Comparison of ENCODE assay signal across 23 cellular contexts in genomic region chrX:130615941-130616340, GRCh38.
DNase-seq lines count a peak whose midpoint lies in the region; ATAC-seq, FAIRE-seq and TF ChIP-seq lines count a peak whose summit lies in the region.
"Had no signal": no experiment of that assay in that cellular context is flagged by ENCODE, and none has a peak within 500 bp of the region (broad histone marks: within the 10 kb centered on the region; RNA-seq: fewer than 3 reads in every experiment).

No MANE protein-coding gene starts in this region.

- H3K4me1 ChIP-seq in HepG2 (ENCODE audit: insufficient read depth, low read length): no peaks in the 10 kb centered on the region
- H3K4me1 ChIP-seq in right lobe of liver: no peaks in the 10 kb centered on the region
- no peaks in the 10 kb centered on the region for H3K4me1 ChIP-seq in PC-9 (replicated peaks; ENCODE audit: insufficient read depth)
- no peaks in the 10 kb centered on the region for H3K4me1 ChIP-seq in MM.1S (ENCODE audit: low read length)
- H3K4me1 ChIP-seq: BE2C; BLaER1 treated with 17β-estradiol and CSF1 and Interleukin-3, amounts not matched to agents 10 nM and 100 nM had no signal

- intact Hi-C loops in HepG2 (cut with micrococcal nuclease; ENCODE audit: unreplicated experiment): no loop called here
- intact Hi-C loops in right lobe of liver (cut with DNase I): no loop called here
- intact Hi-C loops in PC-9 (cut with micrococcal nuclease; ENCODE audit: unreplicated experiment): no loop called here

- no peaks in the 10 kb centered on the region for H3K79me2 ChIP-seq in HepG2 (ENCODE audit: insufficient read depth, low read length)
- H3K79me2 ChIP-seq in PC-9 (ENCODE audit: low read depth): no peaks in the 10 kb centered on the region
- H3K79me2 ChIP-seq in neural cell (replicated peaks; ENCODE audit: insufficient read depth, low read length): no peaks in the 10 kb centered on the region
- no peaks in the 10 kb centered on the region for H3K79me2 ChIP-seq in MM.1S (ENCODE audit: low read length)

- H3K27me3 ChIP-seq in HepG2 (ENCODE audit: control insufficient read depth in 1 of 2, insufficient read depth in 2 of 2, low read length in 2 of 2) (no peaks in the 10 kb centered on the region; a peak in 1 of 5 replicates), right lobe of liver (no peaks in the 10 kb centered on the region), PC-9 (ENCODE audit: insufficient read depth, low read depth) (no peaks in the 10 kb centered on the region), neural cell (ENCODE audit: insufficient read depth, low read depth, low read length) (no peaks in the 10 kb centered on the region), MM.1S (replicated peaks; ENCODE audit: insufficient read depth, low read length) (no peaks in the 10 kb centered on the region)
- H3K27me3 ChIP-seq: BE2C had no signal

- H3K27ac ChIP-seq in HepG2 (ENCODE audit: extremely low read length, insufficient read depth, low read length): no peak overlapping the region
- no peak overlapping the region for H3K27ac ChIP-seq in right lobe of liver
- no peak overlapping the region for H3K27ac ChIP-seq in PC-9
- peak overlapping the region; percentile 37 for H3K27ac ChIP-seq in neural cell (ENCODE audit: low read length)
- H3K27ac ChIP-seq in MM.1S (ENCODE audit: low read length): no peak overlapping the region
- H3K27ac ChIP-seq: 22Rv1; BLaER1 treated with 17β-estradiol and CSF1 and Interleukin-3, amounts not matched to agents 10 nM and 100 nM; GM23248 had no signal

- DNase-seq in HepG2 (ENCODE audit: low spot score) (peak; percentile 16), right lobe of liver (no peak), NCI-H748 (lab: John Stamatoyannopoulos, UW; ENCODE audit: unreplicated experiment) (peak; percentile 13), PC-9 (no peak), AG20443 (ENCODE audit: low spot score) (no peak), MM.1S (no peak)
- DNase-seq in activated effector memory CD4-positive, alpha-beta T cell treated with Interleukin-2 at 50 U/mL for 16 hours: no peak
- DNase-seq: AML-193; BE2C; CD4-positive, alpha-beta T cell; CD8-positive, alpha-beta memory T cell; DMS79; EL; GM23248; H7; HCEC 1CT had no signal

- no peak for ATAC-seq in HepG2
- ATAC-seq in right lobe of liver: no peak
- ATAC-seq: GM12878 had no signal

- POLR2A ChIA-PET in HepG2 (lab: Yijun Ruan, JAX) (no interaction called here), PC-9 (lab: Charles Lee; ENCODE audit: unreplicated experiment) (no interaction called here)

- in situ Hi-C loops in HepG2 (cut with HindIII; ENCODE audit: extremely low pct_ligation_motif_present, low pct_unique_long_range_greater_than_20kb): no loop called here

- no peaks in the 10 kb centered on the region for H3K36me3 ChIP-seq in HepG2 (replicated peaks in 1 of 2; ENCODE audit: control insufficient read depth in 1 of 2, insufficient read depth in 2 of 2, low read length in 2 of 2)
- no peaks in the 10 kb centered on the region for H3K36me3 ChIP-seq in right lobe of liver
- no peaks in the 10 kb centered on the region for H3K36me3 ChIP-seq in PC-9 (ENCODE audit: low read depth)
- no peaks in the 10 kb centered on the region for H3K36me3 ChIP-seq in neural cell (ENCODE audit: insufficient read depth, low read length)
- no peaks in the 10 kb centered on the region for H3K36me3 ChIP-seq in MM.1S (replicated peaks; ENCODE audit: insufficient read depth, low read length)
- H3K36me3 ChIP-seq: BE2C; BLaER1 treated with 17β-estradiol and CSF1 and Interleukin-3, amounts not matched to agents 10 nM and 100 nM had no signal

- TF ChIP-seq POLR2A in HepG2 (IDR thresholded peaks at IDR 0.05; ENCODE audit: insufficient read depth in 1 of 2, low read depth in 2 of 2, low read length in 2 of 2) (no peak), right lobe of liver (IDR thresholded peaks at IDR 0.05) (no peak)

- 2% methylated on average over 3 of the region's 3 CpGs for WGBS in HepG2 (ENCODE audit: low lambda C conversion rate)
- WGBS in right lobe of liver (ENCODE audit: insufficient coverage, low coverage, low lambda C conversion rate, missing lambda C conversion rate): 63% methylated on average over 3 of the region's 3 CpGs

- H2AFZ ChIP-seq in HepG2 (ENCODE audit: low read length) (no peak overlapping the region), PC-9 (0 out of 2 replicates have a peak overlapping the region, but pooled peaks have one; percentile 8), neural cell (ENCODE audit: low read depth, low read length) (no peak overlapping the region), MM.1S (ENCODE audit: low read length) (no peak overlapping the region)
- H2AFZ ChIP-seq: GM23248 had no signal

- H3K4me3 ChIP-seq in HepG2 (replicated peaks in 1 of 3; ENCODE audit: insufficient read depth in 1 of 3, low read depth in 2 of 3, low read length in 3 of 3) (no peak overlapping the region), right lobe of liver (no peak overlapping the region), PC-9 (no peak overlapping the region), neural cell (ENCODE audit: low read length) (no peak overlapping the region), MM.1S (ENCODE audit: low read length) (no peak overlapping the region)
- H3K4me3 ChIP-seq: BLaER1 treated with 17β-estradiol and CSF1 and Interleukin-3, amounts not matched to agents 10 nM and 100 nM; GM12878; GM23248 had no signal

- no peaks in the 10 kb centered on the region for H3F3A ChIP-seq in PC-9 (ENCODE audit: insufficient read depth, low read depth)
- no peaks in the 10 kb centered on the region for H3F3A ChIP-seq in neural cell (ENCODE audit: insufficient read depth, low read length, poor library complexity, severe bottlenecking)
- no peaks in the 10 kb centered on the region for H3F3A ChIP-seq in MM.1S (ENCODE audit: insufficient read depth, low read length)

- H3K9ac ChIP-seq in HepG2 (ENCODE audit: insufficient read depth, low read depth, low read length): no peak overlapping the region
- no peak overlapping the region for H3K9ac ChIP-seq in neural cell (ENCODE audit: low read length)
- H3K9ac ChIP-seq in MM.1S (ENCODE audit: low read length): no peak overlapping the region
- H3K9ac ChIP-seq: BLaER1 treated with 17β-estradiol and CSF1 and Interleukin-3, amounts not matched to agents 10 nM and 100 nM; GM23248 had no signal

- H3K4me2 ChIP-seq in HepG2 (ENCODE audit: low read depth, low read length): no peak overlapping the region
- no peak overlapping the region for H3K4me2 ChIP-seq in PC-9
- H3K4me2 ChIP-seq in neural cell (ENCODE audit: low read length): no peak overlapping the region
- H3K4me2 ChIP-seq in MM.1S (ENCODE audit: low read depth, low read length): no peak overlapping the region
- H3K4me2 ChIP-seq: BLaER1 treated with 17β-estradiol and CSF1 and Interleukin-3, amounts not matched to agents 10 nM and 100 nM had no signal

- H3K9me3 ChIP-seq in HepG2 (ENCODE audit: low read length) (no peaks in the 10 kb centered on the region), right lobe of liver (no peaks in the 10 kb centered on the region), PC-9 (ENCODE audit: insufficient read depth, low read depth) (no peaks in the 10 kb centered on the region), neural cell (ENCODE audit: low read length) (no peaks in the 10 kb centered on the region), MM.1S (replicated peaks; ENCODE audit: insufficient read depth, low read length) (no peaks in the 10 kb centered on the region)
- H3K9me3 ChIP-seq: BE2C had no signal

- TF ChIP-seq RAD21 in HepG2 (CRISPR knock-in tag; IDR thresholded peaks at IDR 0.05) (no peak), neural cell (conservative IDR thresholded peaks at IDR 0.05) (no peak)

- no peaks in the 10 kb centered on the region for H4K20me1 ChIP-seq in HepG2 (ENCODE audit: insufficient read depth, low read length)
- H4K20me1 ChIP-seq in PC-9 (ENCODE audit: insufficient read depth): no peaks in the 10 kb centered on the region
- H4K20me1 ChIP-seq in neural cell (ENCODE audit: insufficient read depth): no peaks in the 10 kb centered on the region
- no peaks in the 10 kb centered on the region for H4K20me1 ChIP-seq in MM.1S (ENCODE audit: insufficient read depth, low read length)
- H4K20me1 ChIP-seq: BLaER1 treated with 17β-estradiol and CSF1 and Interleukin-3, amounts not matched to agents 10 nM and 100 nM had no signal

- no peak for TF ChIP-seq CTCF in HepG2 (CRISPR knock-in tag; IDR thresholded peaks at IDR 0.05)
- no peak for TF ChIP-seq CTCF in right lobe of liver (IDR thresholded peaks at IDR 0.05)
- no peak for TF ChIP-seq CTCF in PC-9 (conservative IDR thresholded peaks at IDR 0.05)
- TF ChIP-seq CTCF in neural cell (IDR thresholded peaks at IDR 0.05; ENCODE audit: poor library complexity, severe bottlenecking): no peak
- no peak for TF ChIP-seq CTCF in MM.1S (IDR thresholded peaks at IDR 0.05; ENCODE audit: low read length)

- BruUV-seq in HepG2 (replicated peaks; lab: Mats Ljungman, UMichigan) (no TSS peak), PC-9 (replicated peaks; lab: Mats Ljungman, UMichigan) (no TSS peak)

- H3K9me2 ChIP-seq in PC-9 (ENCODE audit: insufficient read depth) (no peaks in the 10 kb centered on the region), neural cell (ENCODE audit: insufficient read depth, low read length) (no peaks in the 10 kb centered on the region), MM.1S (replicated peaks; ENCODE audit: insufficient read depth, low read length) (no peaks in the 10 kb centered on the region)

- CTCF ChIA-PET in HepG2 (lab: Yijun Ruan, JAX; ENCODE audit: low intra/inter-chr PET ratio, low total read pairs) (no interaction called here), PC-9 (lab: Charles Lee) (interaction anchor here (0.5 kb wide), 1 partner anchor 556 kb away, joined by 12 read pairs; no protein-coding TSS in a partner anchor)

- TF ChIP-seq EP300 in HepG2 (IDR thresholded peaks at IDR 0.05; ENCODE audit: low read depth in 2 of 2, low read length in 2 of 2): no peak
- TF ChIP-seq EP300 in HepG2 (CRISPR knock-in tag; IDR thresholded peaks at IDR 0.05; ENCODE audit: borderline replicate concordance): no peak
- no peak for TF ChIP-seq EP300 in neural cell (conservative IDR thresholded peaks at IDR 0.05; ENCODE audit: poor library complexity, severe bottlenecking)

- FAIRE-seq in HepG2 (lab: Jason Lieb, UNC): no peak
- FAIRE-seq: A204.1, GM12878, GM19239, H1 had no signal

TF ChIP-seq in HepG2, 621 proteins besides CTCF, POLR2A, EP300 and RAD21:
- no peak for TF ChIP-seq ZNF121 (CRISPR knock-in tag; IDR thresholded peaks at IDR 0.05)
- 0 out of 2 replicates have a peak, but pooled peaks have one; percentile 43 for TF ChIP-seq ZNF205 (CRISPR knock-in tag; IDR thresholded peaks at IDR 0.05)
- no peak for TF ChIP-seq GPN1 (CRISPR knock-in tag; IDR thresholded peaks at IDR 0.05; ENCODE audit: borderline replicate concordance)

TF ChIP-seq in neural cell, 6 proteins besides CTCF, POLR2A, EP300 and RAD21 (continues in another document):
- TF ChIP-seq POLR2AphosphoS5 (IDR thresholded peaks at IDR 0.05): no peak

Comparison
In these comparisons a context has a peak if more than half of its experiments do, and no peak if none do; other contexts are left out.
1. DNase-seq: peak in HepG2 (single experiment) and NCI-H748 (single experiment); none in right lobe of liver (0 of 3), PC-9 (0 of 2), AG20443 (single experiment), activated effector memory CD4-positive, alpha-beta T cell treated with Interleukin-2 at 50 U/mL for 16 hours (single experiment) and MM.1S (single experiment).